14 cellular contexts compared by ENCODE assay signal in the genomic region with DNA sequence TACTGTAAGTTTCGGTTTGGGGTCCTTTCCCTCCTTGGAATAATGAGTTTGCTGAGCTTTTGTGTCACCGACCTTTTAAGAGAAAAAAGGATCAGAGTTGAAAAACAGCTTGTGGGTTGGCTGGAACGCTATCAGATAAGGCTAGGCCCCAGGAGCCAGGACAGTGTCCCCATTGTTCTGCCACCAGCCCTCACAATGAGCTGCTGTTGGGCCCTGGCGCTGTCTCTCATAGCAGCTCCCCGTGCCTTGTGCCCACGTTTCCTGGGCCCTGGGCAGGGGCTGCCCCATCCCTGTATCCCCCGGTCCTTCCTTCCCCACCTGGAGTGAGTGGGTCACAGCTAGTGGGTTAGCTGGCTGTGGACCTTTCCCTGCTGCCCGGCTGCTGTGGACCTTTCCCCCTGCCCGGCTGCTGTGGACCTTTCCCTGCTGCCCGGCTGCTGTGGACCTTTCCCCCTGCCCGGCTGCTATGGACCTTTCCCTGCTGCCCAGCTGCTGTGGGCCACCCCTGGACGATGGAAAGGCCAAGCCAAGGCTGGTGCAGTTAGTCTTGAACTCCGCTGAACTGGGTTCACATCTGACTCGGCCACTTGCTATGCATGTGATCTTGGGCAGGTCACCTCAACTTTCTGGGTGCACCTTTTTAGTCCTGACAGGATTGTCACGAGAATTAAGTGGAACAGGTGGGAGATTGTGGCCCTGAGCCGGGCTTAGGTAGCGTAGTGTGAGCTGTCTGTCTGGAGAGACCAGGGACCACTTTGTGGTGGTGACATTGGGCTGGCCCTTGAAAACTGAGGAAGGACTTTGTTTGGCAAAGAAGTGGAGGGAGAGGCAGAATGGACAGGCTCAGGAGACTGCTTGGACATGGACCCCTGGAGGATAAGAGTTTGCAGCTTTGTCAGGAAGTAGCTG.
DNase-seq lines count a peak whose midpoint lies in the region; ATAC-seq and TF ChIP-seq lines count a peak whose summit lies in the region.
"Had no signal": no experiment of that assay in that cellular context is flagged by ENCODE, and none has a peak within 500 bp of the region (broad histone marks: within the 10 kb centered on the region; RNA-seq: fewer than 3 reads in every experiment).

No MANE protein-coding gene starts in this region.

- H4K8ac ChIP-seq in neuronal stem cell (ENCODE audit: low read depth, low read length), result no peak overlapping the region

- ATAC-seq in activated CD8-positive, alpha-beta T cell treated with anti-CD3 and anti-CD28 coated beads, Interleukin-2, amount 10 ng/mL, durations not matched to agents 7 days and 5 days, result no peak
- ATAC-seq in activated CD8-positive, alpha-beta T cell treated with anti-CD3 and anti-CD28 coated beads for 36 hours, result no peak
- no peak for ATAC-seq in upper lobe of right lung
- ATAC-seq in T-helper 17 cell, result no peak

- H3K14ac ChIP-seq in neuronal stem cell (ENCODE audit: low read length), result no peak overlapping the region

- H4K91ac ChIP-seq in neuronal stem cell (ENCODE audit: low read depth, low read length, poor library complexity), result no peak overlapping the region

- no peak overlapping the region for H3K4me2 ChIP-seq in neuronal stem cell (ENCODE audit: insufficient read depth, low read length, poor library complexity, severe bottlenecking)
- H3K4me2 ChIP-seq: PC-9 had no signal

- H3K9ac ChIP-seq in neuronal stem cell (ENCODE audit: low read depth, low read length, poor library complexity), result no peak overlapping the region

- H3K27ac Mint-ChIP-seq in activated CD8-positive, alpha-beta T cell treated with anti-CD3 and anti-CD28 coated beads, Interleukin-2, amount 10 ng/mL, durations not matched to agents 7 days and 5 days, result peak overlapping the region; percentile 9
- H3K27ac Mint-ChIP-seq in activated CD8-positive, alpha-beta T cell treated with anti-CD3 and anti-CD28 coated beads for 36 hours, result no peak overlapping the region
- no peak overlapping the region for H3K27ac Mint-ChIP-seq in T-helper 17 cell
- H3K27ac Mint-ChIP-seq: dendritic cell treated with granulocyte-macrophage colony-stimulating factor and Interleukin-4, amounts not matched to agents 40 ng/mL and 50 ng/mL, for 4 days; naive B cell; stimulated activated naive CD8-positive, alpha-beta T cell treated with anti-CD3 and anti-CD28 coated beads, Interleukin-15, Interleukin-2, amounts not matched to agents 100 ng/mL and 50 ng/mL, for 24 hours had no signal

- 60 to 80% methylated on average over 8 to 14 of the region's 17 CpGs for WGBS in esophagus squamous epithelium, 2 donors
- WGBS in neuronal stem cell (ENCODE audit: extremely low coverage in 2 of 2, insufficient read length in 2 of 2, insufficient replicate concordance in 1 of 2), 2 donors, result no CpG with 5 or more reads among the region's 17 CpGs

- CTCF ChIA-PET in activated CD8-positive, alpha-beta T cell treated with anti-CD3 and anti-CD28 coated beads, Interleukin-2, amount 10 ng/mL, durations not matched to agents 7 days and 5 days (lab: Charles Lee), result no interaction called here
- CTCF ChIA-PET in activated CD8-positive, alpha-beta T cell treated with anti-CD3 and anti-CD28 coated beads for 36 hours (lab: Charles Lee), result interaction anchor here (1.0 kb wide), 1 partner anchor 194 kb away, joined by 3 read pairs; no protein-coding TSS in a partner anchor

- intact Hi-C loops in activated CD8-positive, alpha-beta T cell treated with anti-CD3 and anti-CD28 coated beads for 36 hours (cut with micrococcal nuclease), result no loop called here
- intact Hi-C loops in esophagus squamous epithelium (cut with DNase I), result no loop called here
- intact Hi-C loops in upper lobe of right lung (cut with DNase I), result no loop called here

- peaks cover 0 to 19% (median 0%) of the 10 kb centered on the region in 3 donors for H3K36me3 ChIP-seq in esophagus squamous epithelium
- peaks cover 1 to 6% of the 10 kb centered on the region in 2 donors for H3K36me3 ChIP-seq in neuronal stem cell (replicated peaks in 1 of 2; ENCODE audit: control insufficient read depth in 2 of 2, insufficient read depth in 2 of 2, low read length in 2 of 2)
- no peaks in the 10 kb centered on the region for H3K36me3 ChIP-seq in upper lobe of right lung

- H3K27ac ChIP-seq in esophagus squamous epithelium (peak overlapping the region; percentile 1 to 62 (median 40)), neuronal stem cell (replicated peaks; ENCODE audit: low read length) (no peak overlapping the region), upper lobe of right lung (peak overlapping the region; percentile 72)
- H3K27ac ChIP-seq: PC-9 had no signal

- no peaks in the 10 kb centered on the region for H3K36me3 Mint-ChIP-seq in activated CD8-positive, alpha-beta T cell treated with anti-CD3 and anti-CD28 coated beads, Interleukin-2, amount 10 ng/mL, durations not matched to agents 7 days and 5 days (ENCODE audit: low read depth)
- H3K36me3 Mint-ChIP-seq in activated CD8-positive, alpha-beta T cell treated with anti-CD3 and anti-CD28 coated beads for 36 hours (ENCODE audit: low read depth), result no peaks in the 10 kb centered on the region
- H3K36me3 Mint-ChIP-seq in T-helper 17 cell (ENCODE audit: low read depth), result no peaks in the 10 kb centered on the region
- H3K36me3 Mint-ChIP-seq: naive B cell had no signal

- H3K23ac ChIP-seq in neuronal stem cell (ENCODE audit: low read depth, low read length, poor library complexity), result no peak overlapping the region

- H2BK15ac ChIP-seq in neuronal stem cell (ENCODE audit: low read length), result no peak overlapping the region

- peaks cover 24% of the 10 kb centered on the region for H3K4me1 Mint-ChIP-seq in activated CD8-positive, alpha-beta T cell treated with anti-CD3 and anti-CD28 coated beads, Interleukin-2, amount 10 ng/mL, durations not matched to agents 7 days and 5 days (ENCODE audit: low read depth)
- peaks cover 17% of the 10 kb centered on the region for H3K4me1 Mint-ChIP-seq in activated CD8-positive, alpha-beta T cell treated with anti-CD3 and anti-CD28 coated beads for 36 hours (ENCODE audit: low read depth)
- H3K4me1 Mint-ChIP-seq in T-helper 17 cell, result peaks cover 7% of the 10 kb centered on the region

- no peak for TF ChIP-seq CTCF in activated CD8-positive, alpha-beta T cell treated with anti-CD3 and anti-CD28 coated beads for 36 hours (IDR thresholded peaks at IDR 0.05)
- TF ChIP-seq CTCF in esophagus squamous epithelium (IDR thresholded peaks at IDR 0.05) (no peak), upper lobe of right lung (IDR thresholded peaks at IDR 0.05) (no peak)

- H3K79me1 ChIP-seq in neuronal stem cell (ENCODE audit: low read depth, low read length), result peaks cover 41% of the 10 kb centered on the region

- no peaks in the 10 kb centered on the region for H3K27me3 Mint-ChIP-seq in activated CD8-positive, alpha-beta T cell treated with anti-CD3 and anti-CD28 coated beads, Interleukin-2, amount 10 ng/mL, durations not matched to agents 7 days and 5 days (ENCODE audit: low read depth)
- H3K27me3 Mint-ChIP-seq in activated CD8-positive, alpha-beta T cell treated with anti-CD3 and anti-CD28 coated beads for 36 hours, result no peaks in the 10 kb centered on the region
- peaks cover 8% of the 10 kb centered on the region for H3K27me3 Mint-ChIP-seq in T-helper 17 cell
- H3K27me3 Mint-ChIP-seq: dendritic cell treated with granulocyte-macrophage colony-stimulating factor and Interleukin-4, amounts not matched to agents 40 ng/mL and 50 ng/mL, for 4 days; naive B cell; stimulated activated naive CD8-positive, alpha-beta T cell treated with anti-CD3 and anti-CD28 coated beads, Interleukin-15, Interleukin-2, amounts not matched to agents 100 ng/mL and 50 ng/mL, for 24 hours had no signal

- no peak overlapping the region for H2BK12ac ChIP-seq in neuronal stem cell (ENCODE audit: low read length)

- H3K18ac ChIP-seq in neuronal stem cell (ENCODE audit: low read length), result peak overlapping the region; percentile 20

- no peaks in the 10 kb centered on the region for H3K9me3 Mint-ChIP-seq in activated CD8-positive, alpha-beta T cell treated with anti-CD3 and anti-CD28 coated beads, Interleukin-2, amount 10 ng/mL, durations not matched to agents 7 days and 5 days (ENCODE audit: insufficient read depth)
- no peaks in the 10 kb centered on the region for H3K9me3 Mint-ChIP-seq in activated CD8-positive, alpha-beta T cell treated with anti-CD3 and anti-CD28 coated beads for 36 hours
- H3K9me3 Mint-ChIP-seq: dendritic cell treated with granulocyte-macrophage colony-stimulating factor and Interleukin-4, amounts not matched to agents 40 ng/mL and 50 ng/mL, for 4 days; naive B cell; stimulated activated naive CD8-positive, alpha-beta T cell treated with anti-CD3 and anti-CD28 coated beads, Interleukin-15, Interleukin-2, amounts not matched to agents 100 ng/mL and 50 ng/mL, for 24 hours had no signal

- TF ChIP-seq POLR2A in esophagus squamous epithelium (IDR thresholded peaks at IDR 0.05), result no peak

- peaks cover 35 to 99% (median 54%) of the 10 kb centered on the region in 3 donors for H3K4me1 ChIP-seq in esophagus squamous epithelium
- peaks cover 9 to 46% of the 10 kb centered on the region in 2 donors for H3K4me1 ChIP-seq in neuronal stem cell (ENCODE audit: control insufficient read depth in 2 of 2, insufficient read depth in 1 of 2, low read depth in 1 of 2, low read length in 2 of 2)
- H3K4me1 ChIP-seq in upper lobe of right lung, result peaks cover 42% of the 10 kb centered on the region

- H2BK120ac ChIP-seq in neuronal stem cell (ENCODE audit: low read depth, low read length), result no peak overlapping the region

- no peak overlapping the region for H2AK5ac ChIP-seq in neuronal stem cell (ENCODE audit: low read depth, low read length)

- no peak overlapping the region for H3K4me3 ChIP-seq in esophagus squamous epithelium
- H3K4me3 ChIP-seq in neuronal stem cell (ENCODE audit: low read length in 2 of 2), result no peak overlapping the region
- no peak overlapping the region for H3K4me3 ChIP-seq in upper lobe of right lung
- H3K4me3 ChIP-seq: PC-9 had no signal

- no peak overlapping the region for H3K4ac ChIP-seq in neuronal stem cell (ENCODE audit: low read length)

- no peak overlapping the region for H3K4me3 Mint-ChIP-seq in activated CD8-positive, alpha-beta T cell treated with anti-CD3 and anti-CD28 coated beads, Interleukin-2, amount 10 ng/mL, durations not matched to agents 7 days and 5 days
- H3K4me3 Mint-ChIP-seq in activated CD8-positive, alpha-beta T cell treated with anti-CD3 and anti-CD28 coated beads for 36 hours, result no peak overlapping the region
- H3K4me3 Mint-ChIP-seq in T-helper 17 cell, result no peak overlapping the region
- H3K4me3 Mint-ChIP-seq: dendritic cell treated with granulocyte-macrophage colony-stimulating factor and Interleukin-4, amounts not matched to agents 40 ng/mL and 50 ng/mL, for 4 days; naive B cell; stimulated activated naive CD8-positive, alpha-beta T cell treated with anti-CD3 and anti-CD28 coated beads, Interleukin-15, Interleukin-2, amounts not matched to agents 100 ng/mL and 50 ng/mL, for 24 hours had no signal

- POLR2A ChIA-PET in activated CD8-positive, alpha-beta T cell treated with anti-CD3 and anti-CD28 coated beads, Interleukin-2, amount 10 ng/mL, durations not matched to agents 7 days and 5 days (lab: Charles Lee), result no interaction called here
- POLR2A ChIA-PET in activated CD8-positive, alpha-beta T cell treated with anti-CD3 and anti-CD28 coated beads for 36 hours (lab: Charles Lee), result interaction anchor here (0.9 kb wide), 1 partner anchor 157 kb away, joined by 3 read pairs; no protein-coding TSS in a partner anchor

- no peak overlapping the region for H2BK5ac ChIP-seq in neuronal stem cell (ENCODE audit: low read length)

- no peaks in the 10 kb centered on the region for H3K9me3 ChIP-seq in esophagus squamous epithelium
- no peaks in the 10 kb centered on the region for H3K9me3 ChIP-seq in neuronal stem cell (replicated peaks in 1 of 2; ENCODE audit: control insufficient read depth in 2 of 2, insufficient read depth in 1 of 2, low read depth in 1 of 2, low read length in 2 of 2)
- no peaks in the 10 kb centered on the region for H3K9me3 ChIP-seq in upper lobe of right lung
- no peaks in the 10 kb centered on the region for H3K9me3 ChIP-seq in T-helper 17 cell (ENCODE audit: control insufficient read depth, low read length, poor library complexity, severe bottlenecking)

- H2AFZ ChIP-seq in neuronal stem cell (ENCODE audit: low read length), result no peak overlapping the region
- H2AFZ ChIP-seq: PC-9 had no signal

- no peak for DNase-seq in activated CD8-positive, alpha-beta T cell treated with anti-CD3 and anti-CD28 coated beads, Interleukin-2, amount 10 ng/mL, durations not matched to agents 7 days and 5 days
- DNase-seq in activated CD8-positive, alpha-beta T cell treated with anti-CD3 and anti-CD28 coated beads for 36 hours, result no peak
- no peak for DNase-seq in esophagus squamous epithelium (lab: John Stamatoyannopoulos, UW)
- DNase-seq in neuronal stem cell (ENCODE audit: low spot score), result no peak
- no peak for DNase-seq in upper lobe of right lung
- DNase-seq in T-helper 17 cell, result no peak
- no peak for DNase-seq in activated CD4-positive, CD25-positive, alpha-beta regulatory T cell treated with anti-CD3 and anti-CD28 coated beads, Interleukin-2, amount 50 U/mL, for 72 hours
- DNase-seq in NCI-H2107 (lab: John Stamatoyannopoulos, UW), result no peak
- DNase-seq: naive B cell; NCI-H187 treated with DMSO at 0.1 percent for 48 hours; stimulated activated CD4-positive, alpha-beta T cell treated with anti-CD3 and anti-CD28 coated beads, Interleukin-2, amount 100 ng/mL, for 48 hours had no signal

- H3K27me3 ChIP-seq in esophagus squamous epithelium (no peaks in the 10 kb centered on the region), neuronal stem cell (ENCODE audit: control insufficient read depth in 3 of 3, insufficient read depth in 3 of 3, low read depth in 1 of 3, low read length in 3 of 3) (no peaks in the 10 kb centered on the region), upper lobe of right lung (no peaks in the 10 kb centered on the region)
